In the genomic region with DNA sequence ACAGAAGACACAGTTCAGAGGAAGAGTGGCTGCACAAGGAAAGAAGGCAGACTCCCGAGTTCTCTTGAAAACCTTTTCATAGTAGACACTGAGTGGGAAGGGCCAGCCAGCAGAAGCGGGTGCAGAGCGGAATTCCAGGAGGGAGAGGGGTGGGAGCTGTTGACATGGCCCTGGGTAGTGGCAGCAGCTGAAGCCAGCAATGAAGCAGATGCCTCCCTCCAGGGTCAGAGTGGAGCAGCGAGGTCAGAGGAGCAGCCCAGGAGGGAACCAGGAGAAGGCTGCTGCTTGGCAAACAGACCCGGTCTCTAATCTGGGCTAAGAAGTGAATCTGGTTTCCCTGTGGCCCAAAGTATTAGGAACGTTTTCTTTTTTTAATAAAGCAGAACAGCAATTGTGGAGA, we compare ENCODE assay signal across 24 cellular contexts.
"Had no signal": no experiment of that assay in that cellular context is flagged by ENCODE, and none has a peak within 500 bp of the region (broad histone marks: within the 10 kb centered on the region; RNA-seq: fewer than 3 reads in every experiment).

No MANE protein-coding gene starts in this region.

- DNase-seq: activated CD4-positive, CD25-positive, alpha-beta regulatory T cell treated with anti-CD3 and anti-CD28 coated beads, Interleukin-2, amount 50 U/mL, for 72 hours; activated CD8-positive, alpha-beta memory T cell treated with anti-CD3 and anti-CD28 coated beads for 24 hours; activated CD8-positive, alpha-beta memory T cell treated with anti-CD3 and anti-CD28 coated beads, Interleukin-2, amount 50 U/mL, for 48 hours; activated effector memory CD4-positive, alpha-beta T cell treated with Interleukin-2 at 50 U/mL for 16 hours; activated naive CD4-positive, alpha-beta T cell treated with anti-CD3 and anti-CD28 coated beads, Interleukin-2, amount 10 ng/mL, durations not matched to agents 7 days and 5 days; activated T-cell treated with anti-CD3 and anti-CD28 coated beads, Interleukin-2, amount 50 U/mL, for 48 hours; foreskin melanocyte; glutamatergic neuron; islet precursor cell; naive B cell; occipital lobe; posterior cingulate gyrus; stimulated activated CD4-positive, alpha-beta T cell treated with anti-CD3 and anti-CD28 coated beads, Interleukin-12 subunit alpha, Interleukin-12 subunit beta, amount 100 ng/mL, for 4 hours; stimulated activated CD4-positive, alpha-beta T cell treated with anti-CD3 and anti-CD28 coated beads, Interleukin-1b, Interleukin-23, amount 100 ng/mL, for 48 hours; stimulated activated naive CD8-positive, alpha-beta T cell treated with anti-CD3 and anti-CD28 coated beads, Interleukin-15, Interleukin-2, amounts not matched to agents 100 U/mL and 50 U/mL, for 24 hours; substantia nigra; T-helper 2 cell; tibial artery had no signal

- H3K36me3 ChIP-seq: ascending aorta, breast epithelium, tibial artery had no signal

- H3K36me3 Mint-ChIP-seq: activated naive CD4-positive, alpha-beta T cell treated with anti-CD3 and anti-CD28 coated beads, Interleukin-2, amount 10 ng/mL, durations not matched to agents 7 days and 5 days; mesothelial cell of epicardium; naive B cell had no signal

- H3K27ac Mint-ChIP-seq: activated naive CD4-positive, alpha-beta T cell treated with anti-CD3 and anti-CD28 coated beads, Interleukin-2, amount 10 ng/mL, durations not matched to agents 7 days and 5 days; mesothelial cell of epicardium had no signal

- H3K27ac ChIP-seq: ascending aorta, breast epithelium, epithelial cell of prostate, tibial artery had no signal

- H3K4me3 Mint-ChIP-seq: activated naive CD4-positive, alpha-beta T cell treated with anti-CD3 and anti-CD28 coated beads, Interleukin-2, amount 10 ng/mL, durations not matched to agents 7 days and 5 days; mesothelial cell of epicardium; naive B cell had no signal

- H3K9me3 ChIP-seq: ascending aorta, breast epithelium, tibial artery had no signal

- H3K4me1 ChIP-seq: ascending aorta, breast epithelium had no signal

- H3K9me3 Mint-ChIP-seq: activated naive CD4-positive, alpha-beta T cell treated with anti-CD3 and anti-CD28 coated beads, Interleukin-2, amount 10 ng/mL, durations not matched to agents 7 days and 5 days; mesothelial cell of epicardium; naive B cell had no signal

- H3K27me3 ChIP-seq: ascending aorta, breast epithelium, tibial artery had no signal

- H3K4me3 ChIP-seq: ascending aorta, breast epithelium, lung, tibial artery had no signal

- H3K4me1 Mint-ChIP-seq: activated naive CD4-positive, alpha-beta T cell treated with anti-CD3 and anti-CD28 coated beads, Interleukin-2, amount 10 ng/mL, durations not matched to agents 7 days and 5 days; naive B cell had no signal

- ATAC-seq: left lobe of liver; stimulated activated naive CD8-positive, alpha-beta T cell treated with anti-CD3 and anti-CD28 coated beads, Interleukin-15, Interleukin-2, amounts not matched to agents 100 U/mL and 50 U/mL, for 24 hours had no signal
